ENCODE assay signal across 16 cellular contexts in the genomic region with DNA sequence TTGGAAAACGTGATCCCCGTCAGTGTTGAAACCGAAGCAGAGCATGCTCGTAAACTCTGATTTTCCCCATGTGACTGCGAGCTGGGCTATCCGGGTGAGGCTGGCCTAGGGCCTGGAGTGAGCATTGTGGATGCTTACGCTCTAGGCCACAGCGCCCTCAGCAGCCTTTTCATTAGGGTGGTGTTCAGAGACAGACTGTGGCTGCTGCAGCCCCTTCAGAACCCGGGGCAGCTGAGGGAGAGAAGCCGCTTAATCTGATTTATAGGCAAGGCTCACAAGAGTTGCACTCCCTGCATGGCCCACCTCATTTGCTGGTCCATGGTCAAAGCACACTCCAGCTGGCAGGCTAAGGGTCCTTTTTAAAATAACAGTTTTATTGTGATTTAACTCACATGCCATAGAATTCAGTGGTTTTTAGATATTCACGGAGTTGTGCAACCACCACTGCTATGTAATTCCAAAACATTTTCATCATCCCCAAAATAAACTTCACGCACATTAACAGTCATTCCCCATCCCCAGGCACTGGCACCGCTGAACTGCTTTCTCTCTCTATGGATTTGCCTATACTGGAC.
DNase-seq lines count a peak whose midpoint lies in the region; ATAC-seq, FAIRE-seq and TF ChIP-seq lines count a peak whose summit lies in the region.
"Had no signal": no experiment of that assay in that cellular context is flagged by ENCODE, and none has a peak within 500 bp of the region (broad histone marks: within the 10 kb centered on the region; RNA-seq: fewer than 3 reads in every experiment).

No MANE protein-coding gene starts in this region.

- H3K9ac ChIP-seq in MM.1S (ENCODE audit: low read length), result no peak overlapping the region
- H3K9ac ChIP-seq in H1 (replicated peaks in 1 of 4; ENCODE audit: extremely low read depth in 1 of 4, low read depth in 3 of 4, low read length in 3 of 4), result no peak overlapping the region
- H3K9ac ChIP-seq: KMS-11, parathyroid adenoma had no signal

- H3K4me2 ChIP-seq in MM.1S (ENCODE audit: low read depth, low read length) (no peak overlapping the region), H1 (ENCODE audit: insufficient read depth in 1 of 2, low read depth in 2 of 2, low read length in 2 of 2) (no peak overlapping the region)
- H3K4me2 ChIP-seq: KMS-11 had no signal

- H3K79me1 ChIP-seq in H1 (ENCODE audit: low read depth, low read length), result no peaks in the 10 kb centered on the region

- no peak overlapping the region for H2BK20ac ChIP-seq in H1 (ENCODE audit: low read length)

- H3K9me2 ChIP-seq in MM.1S (replicated peaks; ENCODE audit: insufficient read depth, low read length), result no peaks in the 10 kb centered on the region

- no peaks in the 10 kb centered on the region for H3K23me2 ChIP-seq in H1 (ENCODE audit: low read depth, low read length)

- no peak overlapping the region for H4K5ac ChIP-seq in H1 (ENCODE audit: insufficient read length, low read depth, low read length)

- no peaks in the 10 kb centered on the region for H3F3A ChIP-seq in MM.1S (ENCODE audit: insufficient read depth, low read length)

- 82% methylated on average over 13 of the region's 13 CpGs; no CpG with 5 or more reads in 1 of the 2 experiments for WGBS in H1 (ENCODE audit: extremely low coverage in 1 of 2, insufficient coverage in 1 of 2, insufficient read length in 1 of 2, insufficient replicate concordance in 2 of 2, low coverage in 1 of 2, low lambda C conversion rate in 2 of 2, missing lambda C conversion rate in 1 of 2), 2 experiments
- WGBS in lower leg skin, 2 donors, result 72 to 82% methylated on average over 13 of the region's 13 CpGs

- H3K36me3 Mint-ChIP-seq in nephron progenitor cell (ENCODE audit: low read depth), result no peaks in the 10 kb centered on the region
- no peaks in the 10 kb centered on the region for H3K36me3 Mint-ChIP-seq in activated T-helper 17 cell treated with anti-CD3 and anti-CD28 coated beads, Interleukin-2, amount 50 U/mL, for 72 hours (ENCODE audit: low read depth)
- H3K36me3 Mint-ChIP-seq: CD4-positive, alpha-beta memory T cell had no signal

- H3K79me2 ChIP-seq in MM.1S (ENCODE audit: low read length) (no peaks in the 10 kb centered on the region), H1 (ENCODE audit: control insufficient read depth in 1 of 2, insufficient read depth in 2 of 2, low read length in 2 of 2) (no peaks in the 10 kb centered on the region)
- H3K79me2 ChIP-seq: parathyroid adenoma had no signal

- H3K36me3 ChIP-seq in BJ (ENCODE audit: control insufficient read depth, insufficient read depth, low read length) (no peaks in the 10 kb centered on the region), MM.1S (replicated peaks; ENCODE audit: insufficient read depth, low read length) (no peaks in the 10 kb centered on the region), H1 (ENCODE audit: control insufficient read depth in 2 of 4, insufficient read depth in 4 of 4, low read length in 3 of 4) (no peaks in the 10 kb centered on the region)

- peaks cover 22% of the 10 kb centered on the region for H3K27me3 Mint-ChIP-seq in nephron progenitor cell (ENCODE audit: low read depth, poor library complexity)
- H3K27me3 Mint-ChIP-seq in activated T-helper 17 cell treated with anti-CD3 and anti-CD28 coated beads, Interleukin-2, amount 50 U/mL, for 72 hours, result peaks cover 2% of the 10 kb centered on the region
- H3K27me3 Mint-ChIP-seq: activated CD8-positive, alpha-beta T cell treated with anti-CD3 and anti-CD28 coated beads for 36 hours had no signal

- no peak overlapping the region for H4K91ac ChIP-seq in H1 (replicated peaks; ENCODE audit: insufficient read length, low read length)

- peak; percentile 79 to 84 for TF ChIP-seq RAD21 in H1 (IDR thresholded peaks at IDR 0.05 in 1 of 2, conservative IDR thresholded peaks at IDR 0.05 in 1 of 2; ENCODE audit: low read depth in 2 of 2, low read length in 2 of 2)

- no peaks in the 10 kb centered on the region for H3K9me3 ChIP-seq in MM.1S (replicated peaks; ENCODE audit: insufficient read depth, low read length)
- no peaks in the 10 kb centered on the region for H3K9me3 ChIP-seq in H1 (ENCODE audit: insufficient read depth in 2 of 2, low read depth in 1 of 2, low read length in 1 of 2)

- H3K4me3 ChIP-seq in BJ (ENCODE audit: low read depth, low read length), result no peak overlapping the region
- H3K4me3 ChIP-seq in MM.1S (ENCODE audit: low read length), result no peak overlapping the region
- H3K4me3 ChIP-seq in H1 (ENCODE audit: extremely low read depth in 1 of 4, insufficient read depth in 2 of 4, low read depth in 3 of 4, low read length in 4 of 4), result no peak overlapping the region
- no peak overlapping the region for H3K4me3 ChIP-seq in lower leg skin (ENCODE audit: low read depth, poor library complexity, severe bottlenecking)

- no peak overlapping the region for H3K23ac ChIP-seq in H1 (ENCODE audit: insufficient read length)

- TF ChIP-seq POLR2A in H1 (IDR thresholded peaks at IDR 0.05; ENCODE audit: control extremely low read depth in 1 of 2, low read depth in 2 of 2, low read length in 2 of 2), result no peak
- no peak for TF ChIP-seq POLR2A in lower leg skin (IDR thresholded peaks at IDR 0.05)

- TF ChIP-seq EP300 in H1 (IDR thresholded peaks at IDR 0.05; ENCODE audit: borderline replicate concordance in 1 of 2, low read depth in 2 of 2, low read length in 2 of 2), result no peak

- ATAC-seq in activated T-helper 17 cell treated with anti-CD3 and anti-CD28 coated beads, Interleukin-2, amount 50 U/mL, for 72 hours (replicated peaks), result no peak
- ATAC-seq: activated CD8-positive, alpha-beta T cell treated with anti-CD3 and anti-CD28 coated beads for 36 hours; PC-3; stimulated activated naive CD8-positive, alpha-beta T cell treated with anti-CD3 and anti-CD28 coated beads, Interleukin-15, Interleukin-2, amounts not matched to agents 100 U/mL and 50 U/mL, for 24 hours had no signal

- H3K18ac ChIP-seq in H1 (ENCODE audit: extremely low read depth, low read length), result no peak overlapping the region

- H3K14ac ChIP-seq in H1 (ENCODE audit: insufficient read length), result no peak overlapping the region

- no peaks in the 10 kb centered on the region for H3K9me3 Mint-ChIP-seq in nephron progenitor cell
- H3K9me3 Mint-ChIP-seq in activated T-helper 17 cell treated with anti-CD3 and anti-CD28 coated beads, Interleukin-2, amount 50 U/mL, for 72 hours, result no peaks in the 10 kb centered on the region
- H3K9me3 Mint-ChIP-seq: activated CD8-positive, alpha-beta T cell treated with anti-CD3 and anti-CD28 coated beads for 36 hours had no signal

- peak; percentile 82 for DNase-seq in BJ (ENCODE audit: low read depth)
- DNase-seq in MM.1S, result peak; percentile 3
- DNase-seq in H1 (ENCODE audit: low read depth in 1 of 2, low spot score in 2 of 2), result no peak
- DNase-seq in nephron progenitor cell, result peak; percentile 27
- no peak for DNase-seq in RKO (ENCODE audit: low spot score)
- DNase-seq in NCI-H446 (lab: John Stamatoyannopoulos, UW), result no peak
- no peak for DNase-seq in lower leg skin (ENCODE audit: low spot score in 2 of 2)
- DNase-seq: activated CD8-positive, alpha-beta T cell treated with anti-CD3 and anti-CD28 coated beads for 36 hours; activated naive CD4-positive, alpha-beta T cell; CD4-positive, alpha-beta memory T cell; PC-3; stimulated activated CD4-positive, alpha-beta T cell treated with anti-CD3 and anti-CD28 coated beads, Interleukin-4, amount 100 ng/mL, for 4 hours; stimulated activated naive CD8-positive, alpha-beta T cell treated with anti-CD3 and anti-CD28 coated beads, Interleukin-15, Interleukin-2, amounts not matched to agents 100 U/mL and 50 U/mL, for 24 hours had no signal

- POLR2A ChIA-PET in BJ (lab: Charles Lee), result no interaction called here
- POLR2A ChIA-PET in H1 (lab: Charles Lee; ENCODE audit: partially characterized antibody), result interaction anchor here (1.0 kb wide), 1 partner anchor 9 kb away, joined by 4 read pairs; no protein-coding TSS in a partner anchor

- no peak overlapping the region for H2AK5ac ChIP-seq in H1 (ENCODE audit: low read depth, low read length)

- peak overlapping the region; percentile 56; the same call in 1 of the 2 replicates for H2BK12ac ChIP-seq in H1 (ENCODE audit: low read depth, low read length)

- H3K27ac ChIP-seq in MM.1S (ENCODE audit: low read length) (no peak overlapping the region), H1 (ENCODE audit: low read depth, low read length) (no peak overlapping the region)
- H3K27ac ChIP-seq: KMS-11, parathyroid adenoma had no signal

- TF ChIP-seq CTCF in BJ (IDR thresholded peaks at IDR 0.05; ENCODE audit: insufficient read depth, low read depth, low read length), result peak; percentile 55
- TF ChIP-seq CTCF in MM.1S (IDR thresholded peaks at IDR 0.05; ENCODE audit: low read length), result no peak
- peak; percentile 57 to 67 (median 58) for TF ChIP-seq CTCF in H1 (IDR thresholded peaks at IDR 0.05; ENCODE audit: control extremely low read depth in 1 of 3, insufficient read depth in 1 of 3, low read depth in 1 of 3, low read length in 3 of 3)
- TF ChIP-seq CTCF in nephron progenitor cell (IDR thresholded peaks at IDR 0.05), result no peak
- no peak for TF ChIP-seq CTCF in lower leg skin (IDR thresholded peaks at IDR 0.05)

- H3K27me3 ChIP-seq in BJ (ENCODE audit: control insufficient read depth, insufficient read depth, low read length) (peaks cover 3% of the 10 kb centered on the region; the same call in 1 of the 2 replicates), MM.1S (replicated peaks; ENCODE audit: insufficient read depth, low read length) (no peaks in the 10 kb centered on the region), H1 (replicated peaks in 1 of 4; ENCODE audit: control insufficient read depth in 3 of 4, extremely low read depth in 1 of 4, insufficient read depth in 3 of 4, low read length in 3 of 4) (no peaks in the 10 kb centered on the region)

- H3K56ac ChIP-seq in H1 (replicated peaks; ENCODE audit: insufficient read length, low read depth, low read length), result no peak overlapping the region

- no peak overlapping the region for H3K27ac Mint-ChIP-seq in nephron progenitor cell
- H3K27ac Mint-ChIP-seq in activated T-helper 17 cell treated with anti-CD3 and anti-CD28 coated beads, Interleukin-2, amount 50 U/mL, for 72 hours, result no peak overlapping the region
- H3K27ac Mint-ChIP-seq: activated CD8-positive, alpha-beta T cell treated with anti-CD3 and anti-CD28 coated beads for 36 hours had no signal

- intact Hi-C loops in lower leg skin (cut with DNase I; ENCODE audit: low total_unique reads), result loop anchor here (5.0 kb wide), 2 partner anchors 282 to 387 kb away; no protein-coding TSS in a partner anchor

- H2BK5ac ChIP-seq in H1 (ENCODE audit: low read depth, low read length), result no peak overlapping the region

- H2BK15ac ChIP-seq in H1 (ENCODE audit: low read length), result no peak overlapping the region

- CTCF ChIA-PET in BJ (lab: Yijun Ruan, JAX), result interaction anchor here (0.6 to 11.0 kb wide), 15 partner anchors 10 to 628 kb away, joined by 3 to 128 read pairs (median 4); no protein-coding TSS in a partner anchor
- CTCF ChIA-PET in H1 (lab: Charles Lee; ENCODE audit: partially characterized antibody), result interaction anchor here (0.9 to 13.5 kb wide), 27 partner anchors 8 to 396 kb away, joined by 3 to 265 read pairs (median 5); a partner anchor contains a TSS

- no peak overlapping the region for H3K4ac ChIP-seq in H1 (replicated peaks; ENCODE audit: insufficient read length, low read depth, low read length)

- no peak overlapping the region for H2BK120ac ChIP-seq in H1 (replicated peaks; ENCODE audit: low read depth, low read length)

- no peak overlapping the region for H4K8ac ChIP-seq in H1 (ENCODE audit: extremely low read depth, insufficient read depth, low read length)

- peaks cover 36% of the 10 kb centered on the region for H3K4me1 Mint-ChIP-seq in nephron progenitor cell
- peaks cover 7% of the 10 kb centered on the region for H3K4me1 Mint-ChIP-seq in activated T-helper 17 cell treated with anti-CD3 and anti-CD28 coated beads, Interleukin-2, amount 50 U/mL, for 72 hours

- FAIRE-seq in H1 (lab: Jason Lieb, UNC), result no peak

- H2AFZ ChIP-seq in MM.1S (ENCODE audit: low read length) (no peak overlapping the region), H1 (ENCODE audit: low read length) (no peak overlapping the region)
- H2AFZ ChIP-seq: parathyroid adenoma had no signal

- H3K4me3 Mint-ChIP-seq in nephron progenitor cell, result no peak overlapping the region
- H3K4me3 Mint-ChIP-seq in activated T-helper 17 cell treated with anti-CD3 and anti-CD28 coated beads, Interleukin-2, amount 50 U/mL, for 72 hours, result no peak overlapping the region
- H3K4me3 Mint-ChIP-seq: activated CD8-positive, alpha-beta T cell treated with anti-CD3 and anti-CD28 coated beads for 36 hours; CD4-positive, alpha-beta memory T cell had no signal

- peaks cover 4% of the 10 kb centered on the region; the same call in 1 of the 2 replicates for H3K4me1 ChIP-seq in MM.1S (ENCODE audit: low read length)
- peaks cover 0 to 7% (median 0%) of the 10 kb centered on the region in 4 experiments; a peak in 3 of 7 replicates for H3K4me1 ChIP-seq in H1 (replicated peaks in 1 of 4; ENCODE audit: control insufficient read depth in 3 of 4, insufficient read depth in 4 of 4, low read length in 3 of 4)
- H3K4me1 ChIP-seq: parathyroid adenoma had no signal

- H4K20me1 ChIP-seq in MM.1S (ENCODE audit: insufficient read depth, low read length), result no peaks in the 10 kb centered on the region
- no peaks in the 10 kb centered on the region for H4K20me1 ChIP-seq in H1 (replicated peaks in 1 of 2; ENCODE audit: control insufficient read depth in 1 of 2, insufficient read depth in 2 of 2, low read length in 2 of 2)

Comparison
In these comparisons a context has a peak if more than half of its experiments do, and no peak if none do; other contexts are left out.
1. DNase-seq: peak in BJ (single experiment), MM.1S (single experiment) and nephron progenitor cell (single experiment); none in H1 (0 of 2), RKO (single experiment), NCI-H446 (0 of 2) and lower leg skin (0 of 2).
2. CTCF ChIP-seq: peak in BJ (single experiment) and H1 (3 of 3); none in MM.1S (single experiment), nephron progenitor cell (single experiment) and lower leg skin (0 of 3).